In genomic region chr13:104586010-104586746, GRCh38 we compare ENCODE assay signal across 16 cellular contexts.
DNase-seq lines count a peak whose midpoint lies in the region; ATAC-seq, FAIRE-seq and TF ChIP-seq lines count a peak whose summit lies in the region.
"Had no signal": no experiment of that assay in that cellular context is flagged by ENCODE, and none has a peak within 500 bp of the region (broad histone marks: within the 10 kb centered on the region; RNA-seq: fewer than 3 reads in every experiment).

No MANE protein-coding gene starts in this region.

- H3K4me1 ChIP-seq in SJSA1 (replicated peaks) = peaks cover 10% of the 10 kb centered on the region

- peak; percentile 96 for FAIRE-seq in H54 (lab: Jason Lieb, UNC)

- peaks cover 0 to 2% (median 0%) of the 10 kb centered on the region in 3 donors for H3K27me3 Mint-ChIP-seq in immature natural killer cell (ENCODE audit: low read depth in 3 of 3)
- H3K27me3 Mint-ChIP-seq: activated CD4-positive, alpha-beta memory T cell treated with anti-CD3 and anti-CD28 coated beads for 36 hours; CD4-positive, CD25-positive, alpha-beta regulatory T cell; dendritic cell treated with granulocyte-macrophage colony-stimulating factor and Interleukin-4, amounts not matched to agents 40 ng/mL and 50 ng/mL, for 4 days had no signal

- no peak overlapping the region for H3K4me3 ChIP-seq in SJSA1
- H3K4me3 ChIP-seq in fibroblast of the aortic adventitia (ENCODE audit: low read depth, low read length) = no peak overlapping the region
- H3K4me3 ChIP-seq: GM23248 had no signal

- H3K36me3 ChIP-seq in SJSA1 = no peaks in the 10 kb centered on the region

- H3K4me3 Mint-ChIP-seq in immature natural killer cell = no peak overlapping the region
- H3K4me3 Mint-ChIP-seq: activated CD4-positive, alpha-beta memory T cell treated with anti-CD3 and anti-CD28 coated beads for 36 hours; activated naive CD4-positive, alpha-beta T cell treated with anti-CD3 and anti-CD28 coated beads for 36 hours; CD4-positive, CD25-positive, alpha-beta regulatory T cell; dendritic cell treated with granulocyte-macrophage colony-stimulating factor and Interleukin-4, amounts not matched to agents 40 ng/mL and 50 ng/mL, for 4 days; T-helper 2 cell treated with Interferon-gamma antibody and Interleukin-4, amounts not matched to agents 5 μg/mL and 100 μg/mL, for 36 hours had no signal

- H3K4me1 Mint-ChIP-seq in immature natural killer cell = no peaks in the 10 kb centered on the region
- H3K4me1 Mint-ChIP-seq: CD4-positive, CD25-positive, alpha-beta regulatory T cell had no signal

- no peak for TF ChIP-seq CTCF in fibroblast of the aortic adventitia (IDR thresholded peaks at IDR 0.05; ENCODE audit: insufficient read depth, low read length)

- no peak for ATAC-seq in GM21786 (IDR thresholded peaks at IDR 0.05; ENCODE audit: unreplicated experiment)

- H3K27ac Mint-ChIP-seq in immature natural killer cell = no peak overlapping the region
- H3K27ac Mint-ChIP-seq: activated CD4-positive, alpha-beta memory T cell treated with anti-CD3 and anti-CD28 coated beads for 36 hours; activated naive CD4-positive, alpha-beta T cell treated with anti-CD3 and anti-CD28 coated beads for 36 hours; CD4-positive, CD25-positive, alpha-beta regulatory T cell; dendritic cell treated with granulocyte-macrophage colony-stimulating factor and Interleukin-4, amounts not matched to agents 40 ng/mL and 50 ng/mL, for 4 days; T-helper 2 cell treated with Interferon-gamma antibody and Interleukin-4, amounts not matched to agents 5 μg/mL and 100 μg/mL, for 36 hours had no signal

- no peak for TF ChIP-seq POLR2A in H54 (IDR thresholded peaks at IDR 0.05; ENCODE audit: low read depth, low read length)

- DNase-seq in H54 (ENCODE audit: insufficient read length, low spot score) (peak; percentile 13), SJSA1 (ENCODE audit: low read depth in 1 of 2, low spot score in 2 of 2) (peak; percentile 48 to 58), fibroblast of the aortic adventitia (ENCODE audit: low read depth) (peak; percentile 25), renal cortical epithelial cell (ENCODE audit: low read depth) (peak; percentile 84), immature natural killer cell (no peak), DMS153 treated with DMSO at 0.1 percent for 48 hours (lab: John Stamatoyannopoulos, UW; ENCODE audit: unreplicated experiment) (no peak), foreskin melanocyte (no peak)
- DNase-seq: activated CD4-positive, alpha-beta memory T cell treated with anti-CD3 and anti-CD28 coated beads for 36 hours; activated naive CD4-positive, alpha-beta T cell treated with anti-CD3 and anti-CD28 coated beads for 36 hours; CD4-positive, CD25-positive, alpha-beta regulatory T cell; GM23248; NCI-H1930; stimulated activated CD4-positive, alpha-beta T cell treated with anti-CD3 and anti-CD28 coated beads, Interleukin-12 subunit alpha, Interleukin-12 subunit beta, amount 100 ng/mL, for 4 hours had no signal

- H3K36me3 Mint-ChIP-seq in immature natural killer cell = no peaks in the 10 kb centered on the region
- H3K36me3 Mint-ChIP-seq: activated CD4-positive, alpha-beta memory T cell treated with anti-CD3 and anti-CD28 coated beads for 36 hours; CD4-positive, CD25-positive, alpha-beta regulatory T cell had no signal

- H3K9me3 Mint-ChIP-seq in immature natural killer cell = peaks cover 0 to 15% (median 5%) of the 10 kb centered on the region in 6 donors
- H3K9me3 Mint-ChIP-seq: activated CD4-positive, alpha-beta memory T cell treated with anti-CD3 and anti-CD28 coated beads for 36 hours; T-helper 2 cell treated with Interferon-gamma antibody and Interleukin-4, amounts not matched to agents 5 μg/mL and 100 μg/mL, for 36 hours had no signal

- no peaks in the 10 kb centered on the region for H3K27me3 ChIP-seq in SJSA1 (replicated peaks)

- H3K27ac ChIP-seq in SJSA1 = peak overlapping the region; percentile 32
- H3K27ac ChIP-seq: GM23248 had no signal

- H3K9me3 ChIP-seq in SJSA1 (replicated peaks) = no peaks in the 10 kb centered on the region

Comparison
In these comparisons a context has a peak if more than half of its experiments do, and no peak if none do; other contexts are left out.
1. DNase-seq: peak in H54 (single experiment), SJSA1 (2 of 2), fibroblast of the aortic adventitia (single experiment) and renal cortical epithelial cell (single experiment); none in immature natural killer cell (0 of 3), DMS153 treated with DMSO at 0.1 percent for 48 hours (single experiment) and foreskin melanocyte (single experiment).